16 cellular contexts compared by ENCODE assay signal in genomic region chr17:9332164-9332527, GRCh38.
DNase-seq lines count a peak whose midpoint lies in the region; FAIRE-seq and TF ChIP-seq lines count a peak whose summit lies in the region.
"Had no signal": no experiment of that assay in that cellular context is flagged by ENCODE, and none has a peak within 500 bp of the region (broad histone marks: within the 10 kb centered on the region; RNA-seq: fewer than 3 reads in every experiment).

No MANE protein-coding gene starts in this region.

- H3K36me3 Mint-ChIP-seq in immature natural killer cell: peaks cover 16 to 19% (median 16%) of the 10 kb centered on the region in 3 donors

- FAIRE-seq in D721Med (lab: Jason Lieb, UNC): no peak
- FAIRE-seq: RCC 7860 had no signal

- DNase-seq in RPMI7951 (ENCODE audit: low read depth): peak; percentile 74
- no peak for DNase-seq in dorsolateral prefrontal cortex
- DNase-seq in immature natural killer cell: no peak
- no peak for DNase-seq in transverse colon
- DNase-seq in D721Med (ENCODE audit: insufficient read length, low spot score): no peak
- DNase-seq: Calu3; CD4-positive, CD25-positive, alpha-beta regulatory T cell; NCI-H1417; NCI-H1930; NCI-H2171; NCI-H446; NCI-H69; SIG-M5 had no signal

- TF ChIP-seq POLR2A in transverse colon (IDR thresholded peaks at IDR 0.05): no peak

- TF ChIP-seq CTCF in dorsolateral prefrontal cortex (IDR thresholded peaks at IDR 0.05 in 54 of 56, conservative IDR thresholded peaks at IDR 0.05 in 2 of 56; ENCODE audit: low read depth in 1 of 56, partially characterized antibody in 56 of 56) (no peak), transverse colon (IDR thresholded peaks at IDR 0.05) (no peak), D721Med (IDR thresholded peaks at IDR 0.05; ENCODE audit: insufficient read depth, missing control alignments) (no peak)

- peaks cover 0 to 13% of the 10 kb centered on the region in 2 donors for H3K4me1 Mint-ChIP-seq in immature natural killer cell

- in situ Hi-C loops in transverse colon (cut with MboI; ENCODE audit: low pct_ligation_motif_present in 1 of 4, low pct_unique_long_range_greater_than_20kb in 1 of 4, low sequenced_read_pairs in 3 of 4): no loop called here

- 80 to 86% methylated on average over 2 to 5 of the region's 6 CpGs for WGBS in mesodermal cell (ENCODE audit: insufficient coverage in 2 of 2), 2 experiments
- WGBS in transverse colon (ENCODE audit: low coverage in 1 of 2), 2 donors: 92 to 100% methylated on average over 5 to 6 of the region's 6 CpGs

- H3K4me3 Mint-ChIP-seq in immature natural killer cell: no peak overlapping the region
- H3K4me3 Mint-ChIP-seq: CD4-positive, CD25-positive, alpha-beta regulatory T cell had no signal

- H3K4me1 ChIP-seq in mesodermal cell (ENCODE audit: control insufficient read depth, insufficient read depth, low read length, poor library complexity, severe bottlenecking) (peaks cover 10% of the 10 kb centered on the region), transverse colon (no peaks in the 10 kb centered on the region)

- H3K9me3 ChIP-seq in mesodermal cell (ENCODE audit: control insufficient read depth, low read length): peaks cover 6% of the 10 kb centered on the region
- H3K9me3 ChIP-seq in transverse colon: peaks cover 0 to 17% of the 10 kb centered on the region in 2 donors

- H3K4me3 ChIP-seq in dorsolateral prefrontal cortex: peak overlapping the region in 26 of 59 donors; percentile 4 to 60 (median 38)
- H3K4me3 ChIP-seq in mesodermal cell (ENCODE audit: extremely low read depth, insufficient read depth, low read length, poor library complexity, severe bottlenecking): no peak overlapping the region
- no peak overlapping the region for H3K4me3 ChIP-seq in transverse colon

- TF ChIP-seq EP300 in transverse colon (IDR thresholded peaks at IDR 0.05; ENCODE audit: low read depth): no peak

- H3K27me3 Mint-ChIP-seq in immature natural killer cell (ENCODE audit: low read depth in 3 of 3): peaks cover 0 to 7% (median 0%) of the 10 kb centered on the region in 3 donors
- H3K27me3 Mint-ChIP-seq: CD4-positive, CD25-positive, alpha-beta regulatory T cell had no signal

- no peak overlapping the region for H3K27ac Mint-ChIP-seq in immature natural killer cell
- H3K27ac Mint-ChIP-seq: CD4-positive, CD25-positive, alpha-beta regulatory T cell had no signal

- H3K36me3 ChIP-seq in mesodermal cell (ENCODE audit: control insufficient read depth, insufficient read depth, low read length): no peaks in the 10 kb centered on the region
- H3K36me3 ChIP-seq in transverse colon: no peaks in the 10 kb centered on the region

- intact Hi-C loops in dorsolateral prefrontal cortex (cut with DNase I): no loop called here
- intact Hi-C loops in transverse colon (cut with DNase I; ENCODE audit: low total_unique reads): no loop called here

- H3K9me3 Mint-ChIP-seq in immature natural killer cell: peaks cover 10 to 20% (median 16%) of the 10 kb centered on the region in 6 donors

- peak overlapping the region in 44 of 59 donors; percentile 6 to 78 (median 58) for H3K27ac ChIP-seq in dorsolateral prefrontal cortex
- peak overlapping the region; percentile 89 for H3K27ac ChIP-seq in mesodermal cell (ENCODE audit: low read depth, low read length, severe bottlenecking)
- peak overlapping the region; percentile 69 for H3K27ac ChIP-seq in temporal lobe (ENCODE audit: low read depth, low read length)
- no peak overlapping the region for H3K27ac ChIP-seq in transverse colon

- no peaks in the 10 kb centered on the region for H3K27me3 ChIP-seq in dorsolateral prefrontal cortex
- no peaks in the 10 kb centered on the region for H3K27me3 ChIP-seq in transverse colon

Comparison
In these comparisons a context has a peak if more than half of its experiments do, and no peak if none do; other contexts are left out.
1. H3K27ac ChIP-seq: peak in dorsolateral prefrontal cortex (44 of 59), mesodermal cell (single experiment) and temporal lobe (single experiment); none in transverse colon (0 of 4).